Comparison of ENCODE assay signal across 8 cellular contexts in genomic region chr20:49888341-49889244, GRCh38. TPM values are rescaled to one million over a fixed set of nuclear protein-coding genes. Genes with fewer than 3 reads are reported as not detected.
A peak's percentile ranks its signal among the peaks of the same experiment; 100 is the strongest.
DNase-seq lines count a peak whose midpoint lies in the region; ATAC-seq and TF ChIP-seq lines count a peak whose summit lies in the region.

No MANE protein-coding gene starts in this region.

- no peak overlapping the region for H3K4me3 Mint-ChIP-seq in activated CD4-positive, alpha-beta T cell treated with anti-CD3 and anti-CD28 coated beads, Interleukin-2, amount 10 ng/mL, durations not matched to agents 7 days and 5 days

- peaks cover 18% of the 10 kb centered on the region for H3K36me3 Mint-ChIP-seq in activated CD4-positive, alpha-beta T cell treated with anti-CD3 and anti-CD28 coated beads, Interleukin-2, amount 10 ng/mL, durations not matched to agents 7 days and 5 days (ENCODE audit: low read depth)

- peaks cover 18% of the 10 kb centered on the region for H3K4me1 Mint-ChIP-seq in activated CD4-positive, alpha-beta T cell treated with anti-CD3 and anti-CD28 coated beads, Interleukin-2, amount 10 ng/mL, durations not matched to agents 7 days and 5 days

- in situ Hi-C loops in ACHN (cut with HindIII; ENCODE audit: low pct_ligation_motif_present, low pct_unique_long_range_greater_than_20kb, low sequenced_read_pairs), result no loop called here

- H3K27me3 ChIP-seq in liver (ENCODE audit: control insufficient read depth in 4 of 4, insufficient read depth in 4 of 4, low read length in 3 of 4), result no peaks in the 10 kb centered on the region

- H3K4me3 ChIP-seq in coronary artery (no peak overlapping the region), liver (ENCODE audit: low read depth in 1 of 3, low read length in 3 of 3) (no peak overlapping the region)

- H3K4me1 ChIP-seq in liver (ENCODE audit: control insufficient read depth in 4 of 4, insufficient read depth in 4 of 4, low read length in 3 of 4), result peaks cover 14 to 36% (median 24%) of the 10 kb centered on the region in 4 donors

- no peaks in the 10 kb centered on the region for H3K9me3 ChIP-seq in liver (ENCODE audit: control insufficient read depth in 4 of 4, low read length in 3 of 4)

- TF ChIP-seq CTCF in coronary artery (IDR thresholded peaks at IDR 0.05) (peak; percentile 74), liver (IDR thresholded peaks at IDR 0.05; ENCODE audit: low read depth, low read length, missing input control) (peak; percentile 63)

- H3K9me3 Mint-ChIP-seq in activated CD4-positive, alpha-beta T cell treated with anti-CD3 and anti-CD28 coated beads, Interleukin-2, amount 10 ng/mL, durations not matched to agents 7 days and 5 days, result no peaks in the 10 kb centered on the region

- WGBS in liver, result 63% methylated on average over 18 of the region's 18 CpGs

- H3K27me3 Mint-ChIP-seq in activated CD4-positive, alpha-beta T cell treated with anti-CD3 and anti-CD28 coated beads, Interleukin-2, amount 10 ng/mL, durations not matched to agents 7 days and 5 days, result no peaks in the 10 kb centered on the region

- H3K27ac ChIP-seq in coronary artery (peak overlapping the region in 1 of 2 donors; percentile 86), liver (ENCODE audit: low read depth in 1 of 2, low read length in 2 of 2) (peak overlapping the region in 1 of 2 donors; percentile 11)

- ATAC-seq in GM19035 (IDR thresholded peaks at IDR 0.05; ENCODE audit: unreplicated experiment), result no peak

- peaks cover 2 to 22% (median 7%) of the 10 kb centered on the region in 4 donors for H3K36me3 ChIP-seq in liver (ENCODE audit: control insufficient read depth in 4 of 4, insufficient read depth in 3 of 4, low read depth in 1 of 4, low read length in 3 of 4)

- POLR2A ChIA-PET in activated CD4-positive, alpha-beta T cell treated with anti-CD3 and anti-CD28 coated beads, Interleukin-2, amount 10 ng/mL, durations not matched to agents 7 days and 5 days (lab: Charles Lee), result no interaction called here

- CTCF ChIA-PET in activated CD4-positive, alpha-beta T cell treated with anti-CD3 and anti-CD28 coated beads, Interleukin-2, amount 10 ng/mL, durations not matched to agents 7 days and 5 days (lab: Charles Lee), result interaction anchor here (0.6 to 1.9 kb wide), 12 partner anchors 8 to 343 kb away, joined by 3 to 6 read pairs (median 3); no protein-coding TSS in a partner anchor

- DNase-seq in ACHN, result peak; percentile 85
- peak; percentile 47 for DNase-seq in GM19240 (ENCODE audit: insufficient read length, low spot score)
- DNase-seq in NCI-H524 treated with DMSO at 0.1 percent for 48 hours (lab: John Stamatoyannopoulos, UW), result peak; percentile 23
- DNase-seq in activated CD4-positive, alpha-beta T cell treated with anti-CD3 and anti-CD28 coated beads, Interleukin-2, amount 10 ng/mL, durations not matched to agents 7 days and 5 days, result peak; percentile 61
- DNase-seq in coronary artery (ENCODE audit: low spot score), result peak; percentile 72
- DNase-seq in stimulated activated CD4-positive, alpha-beta T cell treated with anti-CD3 and anti-CD28 coated beads, TNF-alpha, amount 100 ng/mL, for 24 hours (ENCODE audit: low read depth in 3 of 3), result peak; percentile 19 to 46 (median 27)

- H3K27ac Mint-ChIP-seq in activated CD4-positive, alpha-beta T cell treated with anti-CD3 and anti-CD28 coated beads, Interleukin-2, amount 10 ng/mL, durations not matched to agents 7 days and 5 days, result peak overlapping the region; percentile 57

- H3K9ac ChIP-seq in liver (ENCODE audit: low read depth in 1 of 2, low read length in 2 of 2), result no peak overlapping the region

- TF ChIP-seq RAD21 in liver (IDR thresholded peaks at IDR 0.05), result peak; percentile 72 to 81

TF ChIP-seq in liver, 16 proteins besides CTCF, POLR2A, EP300 and RAD21:
- TF ChIP-seq EGR1 (IDR thresholded peaks at IDR 0.05; ENCODE audit: low read depth in 2 of 2) (no peak), FOXA1 (IDR thresholded peaks at IDR 0.05) (no peak), NR2F2 (IDR thresholded peaks at IDR 0.05) (no peak), FOXA2 (IDR thresholded peaks at IDR 0.05) (no peak), GABPA (IDR thresholded peaks at IDR 0.05 in 1 of 2, conservative IDR thresholded peaks at IDR 0.05 in 1 of 2) (no peak), RXRA (IDR thresholded peaks at IDR 0.05) (no peak), JUND (IDR thresholded peaks at IDR 0.05) (no peak), HNF4G (IDR thresholded peaks at IDR 0.05) (no peak), TAF1 (conservative IDR thresholded peaks at IDR 0.05) (no peak), MAX (IDR thresholded peaks at IDR 0.05) (no peak), SP1 (IDR thresholded peaks at IDR 0.05) (no peak)
TF ChIP-seq in liver: peak in this region for 0.

RNA-seq across cellular contexts. Expression of gene SPATA2, which starts 26.7 kb away (rescaled TPM):
- total RNA-seq in activated CD4-positive, alpha-beta T cell treated with anti-CD3 and anti-CD28 coated beads, Interleukin-2, amount 10 ng/mL, durations not matched to agents 7 days and 5 days, result 1 to 10 TPM; 7.4 to 8.2 TPM
- total RNA-seq in liver, result 1 to 10 TPM; 1.3 to 1.5 TPM
- 1 to 10 TPM; 1.2 to 3.4 TPM for polyA plus RNA-seq in liver

RNA-seq across cellular contexts. Expression of gene RNF114, which starts 47.6 kb away (rescaled TPM):
- 10 to 100 TPM; 55.8 to 59.5 TPM for total RNA-seq in activated CD4-positive, alpha-beta T cell treated with anti-CD3 and anti-CD28 coated beads, Interleukin-2, amount 10 ng/mL, durations not matched to agents 7 days and 5 days
- 10 to 100 TPM; 30.9 to 87.9 TPM for total RNA-seq in liver
- polyA plus RNA-seq in liver, result 10 to 100 TPM; 33.8 to 48.0 TPM

Comparison
In these comparisons a context has a peak if more than half of its experiments do, and no peak if none do; other contexts are left out.
1. DNase-seq: peak in every context shown above with its lines; median percentile 85 in ACHN; 72 in coronary artery; 61 in activated CD4-positive, alpha-beta T cell treated with anti-CD3 and anti-CD28 coated beads, Interleukin-2, amount 10 ng/mL, durations not matched to agents 7 days and 5 days; 47 in GM19240; 27 in stimulated activated CD4-positive, alpha-beta T cell treated with anti-CD3 and anti-CD28 coated beads, TNF-alpha, amount 100 ng/mL, for 24 hours; 23 in NCI-H524 treated with DMSO at 0.1 percent for 48 hours.